In genomic region chr6:55836945-55837344, GRCh38 we compare ENCODE assay signal across 27 cellular contexts. TPM values are rescaled to one million over a fixed set of nuclear protein-coding genes. Genes with fewer than 3 reads are reported as not detected.
"Had no signal": no experiment of that assay in that cellular context is flagged by ENCODE, and none has a peak within 500 bp of the region (broad histone marks: within the 10 kb centered on the region; RNA-seq: fewer than 3 reads in every experiment).

No MANE protein-coding gene starts in this region.

- H3K27me3 Mint-ChIP-seq: activated CD4-positive, alpha-beta T cell treated with anti-CD3 and anti-CD28 coated beads for 36 hours; activated CD8-positive, alpha-beta memory T cell treated with anti-CD3 and anti-CD28 coated beads, Interleukin-2, amount 10 ng/mL, durations not matched to agents 7 days and 5 days; T-cell had no signal

- DNase-seq: activated CD4-positive, alpha-beta T cell treated with anti-CD3 and anti-CD28 coated beads for 36 hours; activated CD4-positive, CD25-positive, alpha-beta regulatory T cell; activated CD8-positive, alpha-beta memory T cell treated with anti-CD3 and anti-CD28 coated beads, Interleukin-2, amount 10 ng/mL, durations not matched to agents 7 days and 5 days; activated CD8-positive, alpha-beta T cell treated with anti-CD3 and anti-CD28 coated beads, Interleukin-2, amount 10 ng/mL, durations not matched to agents 7 days and 5 days; activated naive CD4-positive, alpha-beta T cell; activated T-cell treated with anti-CD3 and anti-CD28 coated beads, Interleukin-2, amount 50 U/mL, for 72 hours; anterior cingulate cortex; cerebellar nuclear complex; effector memory CD4-positive, alpha-beta T cell; head of caudate nucleus; kidney glomerular epithelial cell; left lung; ovary; psoas muscle; spleen; stimulated activated naive CD4-positive, alpha-beta T cell treated with Interleukin-2 at 50 U/mL for 16 hours; T-cell had no signal

- H3K27ac Mint-ChIP-seq: activated CD4-positive, alpha-beta T cell treated with anti-CD3 and anti-CD28 coated beads for 36 hours; activated CD8-positive, alpha-beta memory T cell treated with anti-CD3 and anti-CD28 coated beads, Interleukin-2, amount 10 ng/mL, durations not matched to agents 7 days and 5 days; activated CD8-positive, alpha-beta T cell treated with anti-CD3 and anti-CD28 coated beads, Interleukin-2, amount 10 ng/mL, durations not matched to agents 7 days and 5 days; activated naive CD4-positive, alpha-beta T cell treated with anti-CD3 and anti-CD28 coated beads, Interleukin-2, amount 50 U/mL, for 72 hours; activated T-cell treated with anti-CD3 and anti-CD28 coated beads, Interleukin-2, amount 50 U/mL, for 72 hours; T-cell had no signal

- H3K9me3 Mint-ChIP-seq: nephron had no signal

- H3K36me3 Mint-ChIP-seq: activated CD8-positive, alpha-beta memory T cell treated with anti-CD3 and anti-CD28 coated beads, Interleukin-2, amount 10 ng/mL, durations not matched to agents 7 days and 5 days; activated naive CD4-positive, alpha-beta T cell treated with anti-CD3 and anti-CD28 coated beads, Interleukin-2, amount 50 U/mL, for 72 hours; T-cell had no signal

- H3K4me1 ChIP-seq: colonic mucosa, left lung, psoas muscle, spleen, transverse colon had no signal

- ATAC-seq: activated CD4-positive, alpha-beta T cell treated with anti-CD3 and anti-CD28 coated beads for 36 hours; activated CD8-positive, alpha-beta memory T cell treated with anti-CD3 and anti-CD28 coated beads, Interleukin-2, amount 10 ng/mL, durations not matched to agents 7 days and 5 days; activated CD8-positive, alpha-beta T cell treated with anti-CD3 and anti-CD28 coated beads, Interleukin-2, amount 10 ng/mL, durations not matched to agents 7 days and 5 days; activated naive CD4-positive, alpha-beta T cell treated with anti-CD3 and anti-CD28 coated beads, Interleukin-2, amount 50 U/mL, for 72 hours; activated T-cell treated with anti-CD3 and anti-CD28 coated beads, Interleukin-2, amount 50 U/mL, for 72 hours; psoas muscle; T-cell had no signal

- H3K9me3 ChIP-seq: colonic mucosa, left lung, ovary, psoas muscle, transverse colon had no signal

- H3K36me3 ChIP-seq: colonic mucosa, left lung, ovary, spleen, transverse colon had no signal

- H3K27me3 ChIP-seq: colonic mucosa, left lung, ovary, spleen, transverse colon had no signal

- H3K4me3 ChIP-seq: colonic mucosa, left lung, ovary, psoas muscle, spleen, transverse colon had no signal

- H3K4me1 Mint-ChIP-seq: activated CD4-positive, alpha-beta T cell treated with anti-CD3 and anti-CD28 coated beads for 36 hours; activated CD8-positive, alpha-beta memory T cell treated with anti-CD3 and anti-CD28 coated beads, Interleukin-2, amount 10 ng/mL, durations not matched to agents 7 days and 5 days; T-cell had no signal

- H3K27ac ChIP-seq: colonic mucosa, left lung, ovary, psoas muscle, spleen had no signal

- H3K4me3 Mint-ChIP-seq: activated CD4-positive, alpha-beta T cell treated with anti-CD3 and anti-CD28 coated beads for 36 hours; activated CD8-positive, alpha-beta memory T cell treated with anti-CD3 and anti-CD28 coated beads, Interleukin-2, amount 10 ng/mL, durations not matched to agents 7 days and 5 days; activated CD8-positive, alpha-beta T cell treated with anti-CD3 and anti-CD28 coated beads, Interleukin-2, amount 10 ng/mL, durations not matched to agents 7 days and 5 days; activated T-cell treated with anti-CD3 and anti-CD28 coated beads, Interleukin-2, amount 50 U/mL, for 72 hours; nephron; T-cell had no signal

RNA-seq across cellular contexts. Expression of gene BMP5, which starts 38.4 kb away (rescaled TPM):
- total RNA-seq: activated CD4-positive, alpha-beta T cell treated with anti-CD3 and anti-CD28 coated beads for 36 hours; activated CD8-positive, alpha-beta memory T cell treated with anti-CD3 and anti-CD28 coated beads, Interleukin-2, amount 10 ng/mL, durations not matched to agents 7 days and 5 days; activated CD8-positive, alpha-beta T cell treated with anti-CD3 and anti-CD28 coated beads, Interleukin-2, amount 10 ng/mL, durations not matched to agents 7 days and 5 days; activated naive CD4-positive, alpha-beta T cell treated with anti-CD3 and anti-CD28 coated beads, Interleukin-2, amount 50 U/mL, for 72 hours; activated T-cell treated with anti-CD3 and anti-CD28 coated beads, Interleukin-2, amount 50 U/mL, for 72 hours; bronchial epithelial cell; dermis microvascular lymphatic vessel endothelial cell; epithelial cell of proximal tubule; fibroblast of villous mesenchyme; lung microvascular endothelial cell; ovary; spleen; T-cell; T-helper 2 cell treated with Interferon-gamma antibody and Interleukin-4, amounts not matched to agents 100 ng/mL and 5 ng/mL, for 36 hours had no signal
- polyA plus RNA-seq: spleen had no signal
